8 cellular contexts compared by ENCODE assay signal in genomic region chr12:2752676-2753371, GRCh38. TPM values are rescaled to one million over a fixed set of nuclear protein-coding genes. Genes with fewer than 3 reads are reported as not detected.
DNase-seq lines count a peak whose midpoint lies in the region; ATAC-seq and TF ChIP-seq lines count a peak whose summit lies in the region.

No MANE protein-coding gene starts in this region.

- H4K20me1 ChIP-seq in IMR-90 (ENCODE audit: insufficient read depth, low read length): peaks cover 9% of the 10 kb centered on the region

- H3K9me1 ChIP-seq in IMR-90 (ENCODE audit: insufficient read depth, low read length): no peaks in the 10 kb centered on the region; the same call in 1 of the 2 replicates

- H3K18ac ChIP-seq in IMR-90 (ENCODE audit: low read depth, low read length): no peak overlapping the region

- no peak overlapping the region for H4K8ac ChIP-seq in IMR-90 (ENCODE audit: low read depth in 2 of 2, low read length in 2 of 2)

- no peak overlapping the region for H3K56ac ChIP-seq in IMR-90 (ENCODE audit: extremely low read depth, insufficient read depth, low read length)

- no peak overlapping the region for H2BK5ac ChIP-seq in IMR-90 (ENCODE audit: low read depth, low read length, poor library complexity, severe bottlenecking)

- no peak overlapping the region for H3K23ac ChIP-seq in IMR-90 (ENCODE audit: low read depth, low read length)

- H2BK20ac ChIP-seq in IMR-90 (ENCODE audit: low read depth, low read length): no peak overlapping the region

- H3K9me3 ChIP-seq in IMR-90 (ENCODE audit: control insufficient read depth, insufficient read depth, low read length) (no peaks in the 10 kb centered on the region), suprapubic skin (no peaks in the 10 kb centered on the region)

- TF ChIP-seq POLR2A in IMR-90 (IDR thresholded peaks at IDR 0.05; ENCODE audit: low read depth, low read length) (no peak), suprapubic skin (IDR thresholded peaks at IDR 0.05) (no peak)

- H3K4me1 ChIP-seq in IMR-90 (ENCODE audit: control insufficient read depth, insufficient read depth, low read length) (no peaks in the 10 kb centered on the region), suprapubic skin (peaks cover 3% of the 10 kb centered on the region)

- H3K4me3 ChIP-seq in IMR-90 (ENCODE audit: insufficient read depth, low read depth, low read length) (no peak overlapping the region), suprapubic skin (no peak overlapping the region)

- peak; percentile 42 for DNase-seq in COLO829 (ENCODE audit: low spot score)
- DNase-seq in IMR-90: peak; percentile 57
- DNase-seq in activated B cell treated with CpG ODN at 0.5 μM for 24 hours: peak; percentile 44
- peak; percentile 65 for DNase-seq in MCF 10A (ENCODE audit: unreplicated experiment)
- peak; percentile 92 for DNase-seq in iPS-NIHi7 (ENCODE audit: extremely low spot score)
- DNase-seq in stimulated activated CD4-positive, alpha-beta T cell treated with anti-CD3 and anti-CD28 coated beads, Interleukin-15, amount 100 ng/mL, for 1 hour (ENCODE audit: low read depth in 1 of 2, low spot score in 1 of 2): peak; percentile 41 to 58
- DNase-seq in suprapubic skin (ENCODE audit: low spot score in 2 of 2): no peak

- intact Hi-C loops in IMR-90 (cut with micrococcal nuclease): no loop called here
- intact Hi-C loops in activated B cell treated with CpG ODN at 0.5 μM for 24 hours (cut with micrococcal nuclease): no loop called here
- intact Hi-C loops in MCF 10A (cut with micrococcal nuclease): no loop called here

- ATAC-seq in IMR-90 (ENCODE audit: low read depth) (peak; percentile 100), activated B cell treated with CpG ODN at 0.5 μM for 24 hours (ENCODE audit: low read depth) (peak; percentile 72), GM18519 (IDR thresholded peaks at IDR 0.05; ENCODE audit: low FRiP score, unreplicated experiment) (no peak)

- no peak overlapping the region for H2BK120ac ChIP-seq in IMR-90 (ENCODE audit: low read depth, low read length)

- H3K9me3 Mint-ChIP-seq in activated B cell treated with CpG ODN at 0.5 μM for 24 hours (no peaks in the 10 kb centered on the region), MCF 10A (ENCODE audit: unreplicated experiment) (no peaks in the 10 kb centered on the region)

- H3K27me3 ChIP-seq in IMR-90 (ENCODE audit: control insufficient read depth, insufficient read depth, low read length) (peaks cover 17% of the 10 kb centered on the region), suprapubic skin (peaks cover 2% of the 10 kb centered on the region)

- no peak overlapping the region for H3K4me2 ChIP-seq in IMR-90 (ENCODE audit: low read depth, low read length)

- no peak overlapping the region for H4K91ac ChIP-seq in IMR-90 (ENCODE audit: insufficient read depth, low read depth, low read length)

- peak overlapping the region; percentile 63 for H2AFZ ChIP-seq in IMR-90 (replicated peaks; ENCODE audit: low read length, poor library complexity)

- no peak overlapping the region for H3K4me3 Mint-ChIP-seq in activated B cell treated with CpG ODN at 0.5 μM for 24 hours
- H3K4me3 Mint-ChIP-seq in MCF 10A (ENCODE audit: unreplicated experiment): no peak overlapping the region

- TF ChIP-seq RAD21 in IMR-90 (IDR thresholded peaks at IDR 0.05; ENCODE audit: low read length): no peak

- H3K27me3 Mint-ChIP-seq in activated B cell treated with CpG ODN at 0.5 μM for 24 hours (peaks cover 40% of the 10 kb centered on the region), MCF 10A (ENCODE audit: insufficient read depth, unreplicated experiment) (peaks cover 86% of the 10 kb centered on the region)

- dilution Hi-C loops in IMR-90 (cut with HindIII; ENCODE audit: low sequenced_read_pairs, unreplicated experiment): no loop called here

- no peak overlapping the region for H4K5ac ChIP-seq in IMR-90 (ENCODE audit: low read depth, low read length)

- H3K36me3 ChIP-seq in IMR-90 (ENCODE audit: control insufficient read depth, insufficient read depth, low read length) (no peaks in the 10 kb centered on the region), suprapubic skin (no peaks in the 10 kb centered on the region)

- H2BK15ac ChIP-seq in IMR-90 (ENCODE audit: low read depth, low read length): no peak overlapping the region

- no peaks in the 10 kb centered on the region for H3K79me1 ChIP-seq in IMR-90 (ENCODE audit: low read depth in 1 of 2, low read length in 2 of 2)

- no peak overlapping the region for H3K4ac ChIP-seq in IMR-90 (ENCODE audit: low read depth, low read length)

- in situ Hi-C loops in IMR-90 (cut with MboI; ENCODE audit: low sequenced_read_pairs): no loop called here

- POLR2A ChIA-PET in IMR-90 (lab: Charles Lee; ENCODE audit: unreplicated experiment) (no interaction called here), activated B cell treated with CpG ODN at 0.5 μM for 24 hours (lab: Charles Lee) (no interaction called here), MCF 10A (lab: Yijun Ruan, JAX) (interaction anchor here (0.5 kb wide), 1 partner anchor 116 kb away, joined by 3 read pairs; no protein-coding TSS in a partner anchor)

- CTCF ChIA-PET in IMR-90 (lab: Yijun Ruan, JAX): no interaction called here
- CTCF ChIA-PET in activated B cell treated with CpG ODN at 0.5 μM for 24 hours (lab: Charles Lee): no interaction called here
- CTCF ChIA-PET in MCF 10A (lab: Yijun Ruan, JAX): interaction anchor here (0.7 kb wide), 1 partner anchor 11 kb away, joined by 3 read pairs; no protein-coding TSS in a partner anchor

- no peak overlapping the region for H2AK5ac ChIP-seq in IMR-90 (ENCODE audit: low read depth, low read length)

- TF ChIP-seq EP300 in suprapubic skin (IDR thresholded peaks at IDR 0.05): no peak

- BruUV-seq in IMR-90 (replicated peaks; lab: Mats Ljungman, UMichigan) (no TSS peak), MCF 10A (replicated peaks; lab: Mats Ljungman, UMichigan) (no TSS peak)

- no peak overlapping the region for H3K9ac ChIP-seq in IMR-90 (ENCODE audit: low read depth, low read length)

- H3K4me1 Mint-ChIP-seq in activated B cell treated with CpG ODN at 0.5 μM for 24 hours: no peaks in the 10 kb centered on the region
- H3K4me1 Mint-ChIP-seq in MCF 10A (ENCODE audit: insufficient read depth, unreplicated experiment): no peaks in the 10 kb centered on the region

- TF ChIP-seq CTCF in IMR-90 (conservative IDR thresholded peaks at IDR 0.05; ENCODE audit: low read depth, low read length) (peak; percentile 46), activated B cell treated with CpG ODN at 0.5 μM for 24 hours (IDR thresholded peaks at IDR 0.05) (no peak), MCF 10A (IDR thresholded peaks at IDR 0.05; ENCODE audit: unreplicated experiment) (no peak), suprapubic skin (IDR thresholded peaks at IDR 0.05) (no peak)

- no peaks in the 10 kb centered on the region for H3K36me3 Mint-ChIP-seq in activated B cell treated with CpG ODN at 0.5 μM for 24 hours (ENCODE audit: low read depth)
- H3K36me3 Mint-ChIP-seq in MCF 10A (ENCODE audit: insufficient read depth, unreplicated experiment): no peaks in the 10 kb centered on the region

- H3K27ac Mint-ChIP-seq in activated B cell treated with CpG ODN at 0.5 μM for 24 hours: no peak overlapping the region
- H3K27ac Mint-ChIP-seq in MCF 10A (ENCODE audit: low read depth, unreplicated experiment): no peak overlapping the region

- H3K27ac ChIP-seq in IMR-90 (ENCODE audit: insufficient read depth, low read length): no peak overlapping the region
- H3K27ac ChIP-seq in suprapubic skin: no peak overlapping the region

- H2AK9ac ChIP-seq in IMR-90 (replicated peaks; ENCODE audit: low read depth, low read length, poor library complexity): peak overlapping the region; percentile 72

- WGBS in IMR-90 (ENCODE audit: extremely low coverage in 2 of 2, insufficient read length in 1 of 2), 2 experiments: 3% methylated on average over 28 of the region's 58 CpGs; no CpG with 5 or more reads in 1 of the 2 experiments
- WGBS in suprapubic skin: 13% methylated on average over 19 of the region's 58 CpGs

- no peak overlapping the region for H3K14ac ChIP-seq in IMR-90 (replicated peaks; ENCODE audit: low read depth, low read length)

TF ChIP-seq in IMR-90, 13 proteins besides CTCF, POLR2A, EP300 and RAD21 (continues in another document):
- TF ChIP-seq CHD1 (IDR thresholded peaks at IDR 0.05; ENCODE audit: low read depth, low read length) (no peak), ELK1 (IDR thresholded peaks at IDR 0.05; ENCODE audit: borderline replicate concordance, low read depth, low read length) (no peak), USF2 (IDR thresholded peaks at IDR 0.05; ENCODE audit: low read depth, low read length) (no peak), MXI1 (IDR thresholded peaks at IDR 0.05; ENCODE audit: borderline replicate concordance, low read depth, low read length) (peak; percentile 99), RFX5 (IDR thresholded peaks at IDR 0.05; ENCODE audit: low read depth, low read length) (no peak)

RNA-seq across cellular contexts. Expression of gene FKBP4, which starts 41.9 kb away (rescaled TPM):
- 36.0 and 44.2 TPM in 2 replicates for total RNA-seq in IMR-90 (2012; rRNA removed)
- 31.4 and 35.7 TPM in 2 replicates for polyA plus RNA-seq in IMR-90 (2012; rRNA removed)
- polyA plus RNA-seq in IMR-90 (2012; cell fraction: cytosol; rRNA removed): 15.7 and 19.1 TPM in 2 replicates
- polyA plus RNA-seq in IMR-90 (2012; cell fraction: nucleus; rRNA removed; ENCODE audit: low replicate concordance): 19.1 and 24.9 TPM in 2 replicates
- 90.5 and 94.7 TPM in 2 replicates for total RNA-seq in activated B cell treated with CpG ODN at 0.5 μM for 24 hours
- 79.1 and 94.5 TPM in 2 replicates for total RNA-seq in MCF 10A (2022)
- 10 to 100 TPM; 54.3 to 65.6 (median 59.5) TPM for total RNA-seq in suprapubic skin

RNA-seq across cellular contexts. Expression of gene ITFG2, which starts 59.6 kb away (rescaled TPM):
- total RNA-seq in IMR-90 (2012; rRNA removed) (20.0 and 20.3 TPM in 2 replicates), activated B cell treated with CpG ODN at 0.5 μM for 24 hours (90.1 and 90.6 TPM in 2 replicates), MCF 10A (2022) (26.5 and 28.1 TPM in 2 replicates), suprapubic skin (10 to 100 TPM; 22.4 to 93.3 (median 35.8) TPM)
- polyA plus RNA-seq in IMR-90 (2012; rRNA removed): 23.2 and 25.5 TPM in 2 replicates
- polyA plus RNA-seq in IMR-90 (2012; cell fraction: cytosol; rRNA removed): 12.3 and 33.6 TPM in 2 replicates
- polyA plus RNA-seq in IMR-90 (2012; cell fraction: nucleus; rRNA removed; ENCODE audit: low replicate concordance): 88.1 and 99.1 TPM in 2 replicates

Comparison
In these comparisons a context has a peak if more than half of its experiments do, and no peak if none do; other contexts are left out.
1. DNase-seq: peak in COLO829 (single experiment), IMR-90 (single experiment), activated B cell treated with CpG ODN at 0.5 μM for 24 hours (single experiment), MCF 10A (single experiment), iPS-NIHi7 (single experiment) and stimulated activated CD4-positive, alpha-beta T cell treated with anti-CD3 and anti-CD28 coated beads, Interleukin-15, amount 100 ng/mL, for 1 hour (2 of 2); none in suprapubic skin (0 of 2).